In genomic region chr13:60396783-60397692, GRCh38 we compare ENCODE assay signal across 8 cellular contexts. TPM values are rescaled to one million over a fixed set of nuclear protein-coding genes. Genes with fewer than 3 reads are reported as not detected.
DNase-seq lines count a peak whose midpoint lies in the region; ATAC-seq and TF ChIP-seq lines count a peak whose summit lies in the region.

TDRD3 (plus strand) TSS chr13:60397220; CDS start chr13:60397365, 145 bp downstream.

- peak; percentile 84 for TF ChIP-seq CTCF in HFFc6 (IDR thresholded peaks at IDR 0.05)
- TF ChIP-seq CTCF in glutamatergic neuron (IDR thresholded peaks at IDR 0.05; ENCODE audit: partially characterized antibody, unreplicated experiment) = peak; percentile 72
- TF ChIP-seq CTCF in osteocyte (IDR thresholded peaks at IDR 0.05) = peak; percentile 86
- TF ChIP-seq CTCF in thoracic aorta (IDR thresholded peaks at IDR 0.05) = peak; percentile 70

- peak; percentile 77 to 80 for ATAC-seq in activated naive CD4-positive, alpha-beta T cell treated with anti-CD3 and anti-CD28 coated beads, Interleukin-2, amount 50 U/mL, for 72 hours
- peak; percentile 74 for ATAC-seq in thoracic aorta (ENCODE audit: insufficient number of reproducible peaks, low FRiP score, low read depth)

- H3K9me3 Mint-ChIP-seq in HFFc6 (no peaks in the 10 kb centered on the region), glutamatergic neuron (ENCODE audit: unreplicated experiment) (peaks cover 8% of the 10 kb centered on the region), osteocyte (ENCODE audit: unreplicated experiment) (no peaks in the 10 kb centered on the region)
- no peaks in the 10 kb centered on the region for H3K9me3 Mint-ChIP-seq in activated naive CD4-positive, alpha-beta T cell treated with anti-CD3 and anti-CD28 coated beads, Interleukin-2, amount 50 U/mL, for 72 hours

- no peaks in the 10 kb centered on the region for H3K36me3 ChIP-seq in thoracic aorta

- no peaks in the 10 kb centered on the region for H3K27me3 ChIP-seq in thoracic aorta (replicated peaks; ENCODE audit: insufficient read depth)

- H3K36me3 Mint-ChIP-seq in HFFc6 (ENCODE audit: low read depth) (no peaks in the 10 kb centered on the region), glutamatergic neuron (ENCODE audit: unreplicated experiment) (no peaks in the 10 kb centered on the region), osteocyte (ENCODE audit: unreplicated experiment) (no peaks in the 10 kb centered on the region)
- peaks cover 5 to 7% of the 10 kb centered on the region in 2 donors for H3K36me3 Mint-ChIP-seq in activated naive CD4-positive, alpha-beta T cell treated with anti-CD3 and anti-CD28 coated beads, Interleukin-2, amount 50 U/mL, for 72 hours

- peak within 1 kb of the TSS; percentile 85 for H3K4me3 ChIP-seq in thoracic aorta

- H3K9me3 ChIP-seq in thoracic aorta = no peaks in the 10 kb centered on the region

- H3K4me1 Mint-ChIP-seq in HFFc6 (ENCODE audit: low read depth) (peaks cover 42% of the 10 kb centered on the region), glutamatergic neuron (ENCODE audit: low read depth, unreplicated experiment) (peaks cover 10% of the 10 kb centered on the region), osteocyte (ENCODE audit: unreplicated experiment) (peaks cover 18% of the 10 kb centered on the region)

- peak within 1 kb of the TSS; percentile 91 to 96 for H3K27ac ChIP-seq in thoracic aorta

- DNase-seq in HFFc6 (peak; percentile 79), MV-4-11 (lab: John Stamatoyannopoulos, UW) (peak; percentile 83), SKM-1 (lab: John Stamatoyannopoulos, UW; ENCODE audit: unreplicated experiment) (peak; percentile 77), glutamatergic neuron (peak; percentile 84), osteocyte (ENCODE audit: extremely low spot score, unreplicated experiment) (peak; percentile 94), thoracic aorta (ENCODE audit: low spot score) (peak; percentile 13)
- peak; percentile 76 to 83 for DNase-seq in activated naive CD4-positive, alpha-beta T cell treated with anti-CD3 and anti-CD28 coated beads, Interleukin-2, amount 50 U/mL, for 72 hours (ENCODE audit: low spot score in 2 of 2)

- peak within 1 kb of the TSS; percentile 97 for H3K27ac Mint-ChIP-seq in HFFc6
- H3K27ac Mint-ChIP-seq in activated naive CD4-positive, alpha-beta T cell treated with anti-CD3 and anti-CD28 coated beads, Interleukin-2, amount 50 U/mL, for 72 hours = peak within 1 kb of the TSS; percentile 93 to 99
- peak within 1 kb of the TSS; percentile 91 for H3K27ac Mint-ChIP-seq in glutamatergic neuron (ENCODE audit: unreplicated experiment)
- H3K27ac Mint-ChIP-seq in osteocyte (ENCODE audit: unreplicated experiment) = peak within 1 kb of the TSS; percentile 99

- TF ChIP-seq POLR2A in GM10847 (IDR thresholded peaks at IDR 0.05; ENCODE audit: extremely low read depth, insufficient read length) = peak; percentile 70

- H3K27me3 Mint-ChIP-seq in HFFc6 (ENCODE audit: insufficient read depth) (peaks cover 2% of the 10 kb centered on the region), glutamatergic neuron (ENCODE audit: unreplicated experiment) (peaks cover 3% of the 10 kb centered on the region), osteocyte (ENCODE audit: unreplicated experiment) (no peaks in the 10 kb centered on the region)

- H3K4me1 ChIP-seq in thoracic aorta (ENCODE audit: control insufficient read depth in 1 of 2, low read depth in 2 of 2) = peaks cover 12 to 25% of the 10 kb centered on the region in 2 donors

- H3K4me3 Mint-ChIP-seq in HFFc6 = peak within 1 kb of the TSS; percentile 98
- H3K4me3 Mint-ChIP-seq in glutamatergic neuron (ENCODE audit: unreplicated experiment) = peak within 1 kb of the TSS; percentile 96
- H3K4me3 Mint-ChIP-seq in osteocyte (ENCODE audit: unreplicated experiment) = peak within 1 kb of the TSS; percentile 96

RNA-seq across cellular contexts. Expression of gene TDRD3, which starts in this region (rescaled TPM):
- 10 to 100 TPM; 11.5 to 13.3 (median 12.3) TPM for total RNA-seq in HFFc6 (2021; fragmentation: NEBNext Ultra II Directional; extraction: Animal tissue kit (Norgen Biotek cat#: 25700))
- 10 to 100 TPM; 12.9 to 22.5 TPM for total RNA-seq in activated naive CD4-positive, alpha-beta T cell treated with anti-CD3 and anti-CD28 coated beads, Interleukin-2, amount 50 U/mL, for 72 hours
- total RNA-seq in glutamatergic neuron (ENCODE audit: unreplicated experiment) (15.8 TPM), osteocyte (27.6 and 30.3 TPM in 2 replicates), thoracic aorta (10 to 100 TPM; 18.8 to 39.2 TPM)

Comparison
In these comparisons a context has a peak if more than half of its experiments do, and no peak if none do; other contexts are left out.
1. Peak in every context shown above with its lines: DNase-seq, ATAC-seq, H3K4me3 ChIP-seq and H3K27ac ChIP-seq.
2. DNase-seq: peak in every context shown above with its lines; median percentile 94 in osteocyte; 84 in glutamatergic neuron; 83 in MV-4-11; 80 in activated naive CD4-positive, alpha-beta T cell treated with anti-CD3 and anti-CD28 coated beads, Interleukin-2, amount 50 U/mL, for 72 hours; 79 in HFFc6; 77 in SKM-1; 13 in thoracic aorta.